Comparison of ENCODE assay signal across 1 cellular context in genomic region chr22:49787861-49788260, GRCh38.
TF ChIP-seq lines count a peak whose summit lies in the region.

No MANE protein-coding gene starts in this region.

TF ChIP-seq in HepG2, 621 proteins besides CTCF, POLR2A, EP300 and RAD21:
- TF ChIP-seq, protein P1, sequence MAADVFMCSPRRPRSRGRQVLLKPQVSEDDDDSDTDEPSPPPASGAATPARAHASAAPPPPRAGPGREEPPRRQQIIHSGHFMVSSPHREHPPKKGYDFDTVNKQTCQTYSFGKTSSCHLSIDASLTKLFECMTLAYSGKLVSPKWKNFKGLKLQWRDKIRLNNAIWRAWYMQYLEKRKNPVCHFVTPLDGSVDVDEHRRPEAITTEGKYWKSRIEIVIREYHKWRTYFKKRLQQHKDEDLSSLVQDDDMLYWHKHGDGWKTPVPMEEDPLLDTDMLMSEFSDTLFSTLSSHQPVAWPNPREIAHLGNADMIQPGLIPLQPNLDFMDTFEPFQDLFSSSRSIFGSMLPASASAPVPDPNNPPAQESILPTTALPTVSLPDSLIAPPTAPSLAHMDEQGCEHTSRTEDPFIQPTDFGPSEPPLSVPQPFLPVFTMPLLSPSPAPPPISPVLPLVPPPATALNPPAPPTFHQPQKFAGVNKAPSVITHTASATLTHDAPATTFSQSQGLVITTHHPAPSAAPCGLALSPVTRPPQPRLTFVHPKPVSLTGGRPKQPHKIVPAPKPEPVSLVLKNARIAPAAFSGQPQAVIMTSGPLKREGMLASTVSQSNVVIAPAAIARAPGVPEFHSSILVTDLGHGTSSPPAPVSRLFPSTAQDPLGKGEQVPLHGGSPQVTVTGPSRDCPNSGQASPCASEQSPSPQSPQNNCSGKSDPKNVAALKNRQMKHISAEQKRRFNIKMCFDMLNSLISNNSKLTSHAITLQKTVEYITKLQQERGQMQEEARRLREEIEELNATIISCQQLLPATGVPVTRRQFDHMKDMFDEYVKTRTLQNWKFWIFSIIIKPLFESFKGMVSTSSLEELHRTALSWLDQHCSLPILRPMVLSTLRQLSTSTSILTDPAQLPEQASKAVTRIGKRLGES (CRISPR knock-in tag; IDR thresholded peaks at IDR 0.05; ENCODE audit: borderline replicate concordance) = no peak
TF ChIP-seq in HepG2: peak in this region for 0.
